In the genomic region with DNA sequence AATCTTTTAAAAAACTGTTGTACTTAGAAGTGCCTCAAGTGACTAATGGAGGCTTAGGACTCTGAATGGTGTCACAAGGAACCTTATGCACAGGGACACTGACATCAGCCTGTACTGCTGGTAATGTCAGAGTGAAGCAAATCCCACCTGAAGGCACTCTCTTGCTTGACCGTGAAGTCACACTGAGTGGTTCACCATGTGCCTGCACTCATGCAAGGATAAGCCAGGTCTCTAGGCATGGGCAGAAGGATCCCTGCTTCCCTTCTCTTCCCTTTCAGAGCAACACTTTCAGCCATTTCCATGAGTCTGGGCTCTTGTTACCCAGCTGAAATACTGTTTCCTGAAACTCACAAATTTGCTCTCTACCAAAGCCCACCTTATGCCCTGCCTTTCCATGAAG, we compare ENCODE assay signal across 26 cellular contexts.
"Had no signal": no experiment of that assay in that cellular context is flagged by ENCODE, and none has a peak within 500 bp of the region (broad histone marks: within the 10 kb centered on the region; RNA-seq: fewer than 3 reads in every experiment).

No MANE protein-coding gene starts in this region.

- H3K27me3 Mint-ChIP-seq: memory B cell, naive B cell, progenitor cell of endocrine pancreas, type B pancreatic cell had no signal

- H3K9me3 Mint-ChIP-seq: memory B cell; mesothelial cell of epicardium; naive B cell; natural killer cell treated with Interleukin-12 subunit alpha and Interleukin-12 subunit beta and Interleukin-15 and Interleukin-18, amount 100 ng/mL, for 72 hours; neural crest cell; stimulated activated effector memory CD8-positive, alpha-beta T cell treated with anti-CD3 and anti-CD28 coated beads, Interleukin-12 subunit alpha, Interleukin-12 subunit beta, amount 100 ng/mL, for 72 hours; type B pancreatic cell had no signal

- H3K36me3 ChIP-seq: gastrocnemius medialis, heart left ventricle, neutrophil, thyroid gland had no signal

- H3K4me1 ChIP-seq: heart left ventricle, parathyroid adenoma had no signal

- H3K27ac ChIP-seq: dorsolateral prefrontal cortex, gastrocnemius medialis, heart left ventricle, hepatocyte, neutrophil, parathyroid adenoma, stomach, thyroid gland had no signal

- FAIRE-seq: colon had no signal

- DNase-seq: dorsolateral prefrontal cortex; effector CD4-positive, alpha-beta T cell; gastrocnemius medialis; heart left ventricle; mucosa of descending colon; naive B cell; stimulated activated CD4-positive, alpha-beta T cell treated with anti-CD3 and anti-CD28 coated beads, Interleukin-12 subunit alpha, Interleukin-12 subunit beta, amount 100 ng/mL, for 4 hours; stimulated activated CD4-positive, alpha-beta T cell treated with anti-CD3 and anti-CD28 coated beads, Interleukin-2, amount 100 ng/mL, for 24 hours; stimulated activated CD4-positive, alpha-beta T cell treated with anti-CD3 and anti-CD28 coated beads, Interleukin-4, amount 100 ng/mL, for 24 hours; stimulated activated naive CD4-positive, alpha-beta T cell treated with Interleukin-2 at 50 U/mL for 16 hours; stomach had no signal

- H2AFZ ChIP-seq: hepatocyte, parathyroid adenoma had no signal

- H3K36me3 Mint-ChIP-seq: natural killer cell treated with Interleukin-12 subunit alpha and Interleukin-12 subunit beta and Interleukin-15 and Interleukin-18, amount 100 ng/mL, for 72 hours; stimulated activated effector memory CD8-positive, alpha-beta T cell treated with anti-CD3 and anti-CD28 coated beads, Interleukin-12 subunit alpha, Interleukin-12 subunit beta, amount 100 ng/mL, for 72 hours had no signal

- H3K9ac ChIP-seq: parathyroid adenoma had no signal

- H3K27me3 ChIP-seq: gastrocnemius medialis, heart left ventricle, hepatocyte, neutrophil, stomach, thyroid gland had no signal

- H3K4me2 ChIP-seq: hepatocyte, smooth muscle cell had no signal

- ATAC-seq: gastrocnemius medialis; heart left ventricle; mucosa of descending colon; natural killer cell treated with Interleukin-12 subunit alpha and Interleukin-12 subunit beta and Interleukin-15 and Interleukin-18, amount 100 ng/mL, for 72 hours; sciatic nerve; stimulated activated effector memory CD8-positive, alpha-beta T cell treated with anti-CD3 and anti-CD28 coated beads, Interleukin-12 subunit alpha, Interleukin-12 subunit beta, amount 100 ng/mL, for 72 hours had no signal

- H3K4me3 Mint-ChIP-seq: memory B cell; mesothelial cell of epicardium; naive B cell; natural killer cell treated with Interleukin-12 subunit alpha and Interleukin-12 subunit beta and Interleukin-15 and Interleukin-18, amount 100 ng/mL, for 72 hours; neural crest cell; stimulated activated effector memory CD8-positive, alpha-beta T cell treated with anti-CD3 and anti-CD28 coated beads, Interleukin-12 subunit alpha, Interleukin-12 subunit beta, amount 100 ng/mL, for 72 hours; type B pancreatic cell had no signal

- H3K9me3 ChIP-seq: gastrocnemius medialis, heart left ventricle, mucosa of descending colon, neutrophil, stomach, thyroid gland had no signal

- H3K4me1 Mint-ChIP-seq: stimulated activated effector memory CD8-positive, alpha-beta T cell treated with anti-CD3 and anti-CD28 coated beads, Interleukin-12 subunit alpha, Interleukin-12 subunit beta, amount 100 ng/mL, for 72 hours had no signal

- H3K27ac Mint-ChIP-seq: memory B cell; mesothelial cell of epicardium; naive B cell; natural killer cell treated with Interleukin-12 subunit alpha and Interleukin-12 subunit beta and Interleukin-15 and Interleukin-18, amount 100 ng/mL, for 72 hours; progenitor cell of endocrine pancreas; stimulated activated effector memory CD8-positive, alpha-beta T cell treated with anti-CD3 and anti-CD28 coated beads, Interleukin-12 subunit alpha, Interleukin-12 subunit beta, amount 100 ng/mL, for 72 hours; type B pancreatic cell had no signal

- H3K4me3 ChIP-seq: dorsolateral prefrontal cortex, gastrocnemius medialis, heart left ventricle, hepatocyte, lung, mucosa of descending colon, smooth muscle cell, stomach, thyroid gland had no signal
